12 cellular contexts compared by ENCODE assay signal in genomic region chr9:109907810-109908458, GRCh38.
DNase-seq lines count a peak whose midpoint lies in the region; ATAC-seq and TF ChIP-seq lines count a peak whose summit lies in the region.
"Had no signal": no experiment of that assay in that cellular context is flagged by ENCODE, and none has a peak within 500 bp of the region (broad histone marks: within the 10 kb centered on the region; RNA-seq: fewer than 3 reads in every experiment).

No MANE protein-coding gene starts in this region.

- no peaks in the 10 kb centered on the region for H4K20me1 ChIP-seq in BLaER1 treated with 17β-estradiol and CSF1 and Interleukin-3, amounts not matched to agents 10 nM and 100 nM

- WGBS in trophoblast cell (ENCODE audit: extremely low coverage, insufficient coverage, insufficient read length) = no CpG with 5 or more reads among the region's 4 CpGs

- H3K14ac ChIP-seq in trophoblast cell (ENCODE audit: low read length) = no peak overlapping the region

- DNase-seq in brain microvascular endothelial cell (no peak), trophoblast cell (no peak)
- DNase-seq in activated T-cell treated with anti-CD3 and anti-CD28 coated beads, Interleukin-2, amount 50 U/mL, for 72 hours = no peak
- DNase-seq: activated CD8-positive, alpha-beta memory T cell treated with anti-CD3 and anti-CD28 coated beads, Interleukin-2, amount 50 U/mL, for 48 hours; effector memory CD8-positive, alpha-beta T cell; NCI-H2171 had no signal

- peak overlapping the region in 10 of 11 experiments; percentile 5 to 71 (median 45); a peak in 15 of 22 replicates for H3K4me2 ChIP-seq in BLaER1 treated with 17β-estradiol and CSF1 and Interleukin-3, amounts not matched to agents 10 nM and 100 nM
- H3K4me2 ChIP-seq in trophoblast cell (ENCODE audit: low read length) = no peak overlapping the region

- no peak overlapping the region for H3K27ac ChIP-seq in BLaER1 treated with 17β-estradiol and CSF1 and Interleukin-3, amounts not matched to agents 10 nM and 100 nM
- H3K27ac ChIP-seq in brain microvascular endothelial cell (peak overlapping the region; percentile 33), mucosa of rectum (ENCODE audit: low read depth in 2 of 2, low read length in 2 of 2) (peak overlapping the region; percentile 52 to 66), trophoblast cell (ENCODE audit: low read depth, low read length) (no peak overlapping the region)
- H3K27ac ChIP-seq: GM23248 had no signal

- H3K9me3 ChIP-seq in BLaER1 treated with 17β-estradiol and CSF1 and Interleukin-3, amounts not matched to agents 10 nM and 100 nM (replicated peaks in 1 of 11) = no peaks in the 10 kb centered on the region
- no peaks in the 10 kb centered on the region for H3K9me3 ChIP-seq in mucosa of rectum (ENCODE audit: control insufficient read depth in 2 of 2, low read length in 2 of 2)
- no peaks in the 10 kb centered on the region for H3K9me3 ChIP-seq in trophoblast cell (ENCODE audit: insufficient read depth, low read depth, low read length)

- no peaks in the 10 kb centered on the region for H3K27me3 Mint-ChIP-seq in activated T-cell treated with anti-CD3 and anti-CD28 coated beads, Interleukin-2, amount 50 U/mL, for 72 hours (ENCODE audit: low read depth)

- H3K9ac ChIP-seq in BLaER1 treated with 17β-estradiol and CSF1 and Interleukin-3, amounts not matched to agents 10 nM and 100 nM = no peak overlapping the region
- H3K9ac ChIP-seq in mucosa of rectum (ENCODE audit: low read depth in 1 of 2, low read length in 2 of 2) (no peak overlapping the region), trophoblast cell (ENCODE audit: low read length) (no peak overlapping the region)
- H3K9ac ChIP-seq: GM23248 had no signal

- no peaks in the 10 kb centered on the region for H3K79me1 ChIP-seq in trophoblast cell (ENCODE audit: low read length)

- peaks cover 0 to 20% (median 13%) of the 10 kb centered on the region in 10 experiments; a peak in 13 of 20 replicates for H3K4me1 ChIP-seq in BLaER1 treated with 17β-estradiol and CSF1 and Interleukin-3, amounts not matched to agents 10 nM and 100 nM
- H3K4me1 ChIP-seq in mucosa of rectum (ENCODE audit: control insufficient read depth in 2 of 2, insufficient read depth in 2 of 2, low read length in 2 of 2) (peaks cover 29 to 41% of the 10 kb centered on the region in 2 donors), trophoblast cell (ENCODE audit: control insufficient read depth in 1 of 2, insufficient read depth in 2 of 2, low read length in 2 of 2) (peaks cover 0 to 2% of the 10 kb centered on the region in 2 experiments)

- no peak overlapping the region for H2BK12ac ChIP-seq in trophoblast cell (ENCODE audit: low read length)

- no peak overlapping the region for H3K18ac ChIP-seq in trophoblast cell (ENCODE audit: low read length)

- no peaks in the 10 kb centered on the region for H3K79me2 ChIP-seq in trophoblast cell (ENCODE audit: control insufficient read depth, insufficient read depth, low read length, poor library complexity)

- no peak overlapping the region for H4K12ac ChIP-seq in trophoblast cell (ENCODE audit: low read depth, low read length)

- no peak overlapping the region for H3K4me3 ChIP-seq in BLaER1 treated with 17β-estradiol and CSF1 and Interleukin-3, amounts not matched to agents 10 nM and 100 nM
- H3K4me3 ChIP-seq in brain microvascular endothelial cell (ENCODE audit: low read depth, low read length) = no peak overlapping the region
- peak overlapping the region in 1 of 2 donors; percentile 28 for H3K4me3 ChIP-seq in mucosa of rectum (ENCODE audit: low read length in 2 of 2)
- no peak overlapping the region for H3K4me3 ChIP-seq in trophoblast cell (ENCODE audit: low read depth, low read length)
- H3K4me3 ChIP-seq: GM23248 had no signal

- no peak overlapping the region for H3K4ac ChIP-seq in trophoblast cell (ENCODE audit: low read depth, low read length)

- H2AFZ ChIP-seq in trophoblast cell (ENCODE audit: insufficient read depth, low read length, poor library complexity) = no peak overlapping the region
- H2AFZ ChIP-seq: GM23248 had no signal

- H3K23ac ChIP-seq in trophoblast cell (ENCODE audit: low read length) = no peak overlapping the region

- no peak for TF ChIP-seq CTCF in brain microvascular endothelial cell (IDR thresholded peaks at IDR 0.05; ENCODE audit: low read depth, low read length, missing control alignments)

- no peak overlapping the region for H2BK5ac ChIP-seq in trophoblast cell (ENCODE audit: low read depth, low read length, poor library complexity)

- H3K4me1 Mint-ChIP-seq in activated T-cell treated with anti-CD3 and anti-CD28 coated beads, Interleukin-2, amount 50 U/mL, for 72 hours (ENCODE audit: low read depth) = peaks cover 8% of the 10 kb centered on the region

- no peaks in the 10 kb centered on the region for H3K9me3 Mint-ChIP-seq in activated T-cell treated with anti-CD3 and anti-CD28 coated beads, Interleukin-2, amount 50 U/mL, for 72 hours
- H3K9me3 Mint-ChIP-seq: effector memory CD8-positive, alpha-beta T cell had no signal

- no peak overlapping the region for H2AK5ac ChIP-seq in trophoblast cell (ENCODE audit: low read length)

- H4K8ac ChIP-seq in trophoblast cell (ENCODE audit: low read depth, low read length) = no peak overlapping the region

- H2BK120ac ChIP-seq in trophoblast cell (ENCODE audit: insufficient read depth, low read length, poor library complexity) = no peak overlapping the region

- peak; percentile 3 for ATAC-seq in HG02852 (IDR thresholded peaks at IDR 0.05; ENCODE audit: unreplicated experiment)
- no peak for ATAC-seq in activated T-cell treated with anti-CD3 and anti-CD28 coated beads, Interleukin-2, amount 50 U/mL, for 72 hours (replicated peaks in 1 of 2)
- ATAC-seq in HG03460 (IDR thresholded peaks at IDR 0.05; ENCODE audit: unreplicated experiment) = no peak
- no peak for ATAC-seq in GM19351 (IDR thresholded peaks at IDR 0.05; ENCODE audit: unreplicated experiment)
- ATAC-seq: effector memory CD8-positive, alpha-beta T cell had no signal

- in situ Hi-C loops in brain microvascular endothelial cell (cut with HindIII; ENCODE audit: low pct_ligation_motif_present, low sequenced_read_pairs) = no loop called here

- H3K27ac Mint-ChIP-seq in activated T-cell treated with anti-CD3 and anti-CD28 coated beads, Interleukin-2, amount 50 U/mL, for 72 hours = no peak overlapping the region
- H3K27ac Mint-ChIP-seq: effector memory CD8-positive, alpha-beta T cell had no signal

- H3K36me3 Mint-ChIP-seq in activated T-cell treated with anti-CD3 and anti-CD28 coated beads, Interleukin-2, amount 50 U/mL, for 72 hours (ENCODE audit: insufficient read depth in 2 of 2) = no peaks in the 10 kb centered on the region

- H4K91ac ChIP-seq in trophoblast cell (ENCODE audit: low read depth, low read length) = no peak overlapping the region

- H3K36me3 ChIP-seq in BLaER1 treated with 17β-estradiol and CSF1 and Interleukin-3, amounts not matched to agents 10 nM and 100 nM = no peaks in the 10 kb centered on the region
- H3K36me3 ChIP-seq in brain microvascular endothelial cell (replicated peaks) (no peaks in the 10 kb centered on the region), mucosa of rectum (ENCODE audit: control insufficient read depth in 2 of 2, insufficient read depth in 2 of 2, low read length in 2 of 2) (no peaks in the 10 kb centered on the region), trophoblast cell (ENCODE audit: control insufficient read depth in 1 of 2, insufficient read depth in 2 of 2, low read length in 2 of 2) (no peaks in the 10 kb centered on the region)

- H3K4me3 Mint-ChIP-seq in activated T-cell treated with anti-CD3 and anti-CD28 coated beads, Interleukin-2, amount 50 U/mL, for 72 hours = no peak overlapping the region
- H3K4me3 Mint-ChIP-seq: effector memory CD8-positive, alpha-beta T cell had no signal

- H3K27me3 ChIP-seq in BLaER1 treated with 17β-estradiol and CSF1 and Interleukin-3, amounts not matched to agents 10 nM and 100 nM = no peaks in the 10 kb centered on the region; a peak in 1 of 22 replicates
- H3K27me3 ChIP-seq in brain microvascular endothelial cell (replicated peaks) (no peaks in the 10 kb centered on the region), mucosa of rectum (ENCODE audit: control insufficient read depth in 2 of 2, insufficient read depth in 2 of 2, low read length in 2 of 2) (no peaks in the 10 kb centered on the region), trophoblast cell (ENCODE audit: insufficient read depth, low read length) (no peaks in the 10 kb centered on the region)

Comparison
In these comparisons a context has a peak if more than half of its experiments do, and no peak if none do; other contexts are left out.
1. H3K27ac ChIP-seq: peak in brain microvascular endothelial cell (single experiment) and mucosa of rectum (2 of 2); none in BLaER1 treated with 17β-estradiol and CSF1 and Interleukin-3, amounts not matched to agents 10 nM and 100 nM (0 of 11) and trophoblast cell (single experiment).